Comparison of ENCODE assay signal across 30 cellular contexts in genomic region chr4:22216278-22216677, GRCh38.
"Had no signal": no experiment of that assay in that cellular context is flagged by ENCODE, and none has a peak within 500 bp of the region (broad histone marks: within the 10 kb centered on the region; RNA-seq: fewer than 3 reads in every experiment).

No MANE protein-coding gene starts in this region.

- H3K27ac ChIP-seq: adrenal gland, ascending aorta, body of pancreas, brain microvascular endothelial cell, breast epithelium, cardiac muscle cell had no signal

- DNase-seq: activated effector memory CD4-positive, alpha-beta T cell treated with anti-CD3 and anti-CD28 coated beads, Interleukin-2, amount 50 U/mL, for 16 hours; activated effector memory CD4-positive, alpha-beta T cell treated with Interleukin-2 at 50 U/mL for 16 hours; activated gamma-delta T cell; activated gamma-delta T cell treated with Interleukin-2 at 50 U/mL for 16 hours; activated naive CD4-positive, alpha-beta T cell; activated naive CD4-positive, alpha-beta T cell treated with anti-CD3 and anti-CD28 coated beads for 36 hours; activated naive CD4-positive, alpha-beta T cell treated with anti-CD3 and anti-CD28 coated beads, Interleukin-2, amount 10 ng/mL, durations not matched to agents 7 days and 5 days; activated naive CD4-positive, alpha-beta T cell treated with anti-CD3 and anti-CD28 coated beads, Interleukin-2, amount 50 U/mL, for 16 hours; activated naive CD4-positive, alpha-beta T cell treated with Interleukin-2 at 50 U/mL for 16 hours; activated naive CD8-positive, alpha-beta T cell treated with anti-CD3 and anti-CD28 coated beads for 36 hours; activated naive CD8-positive, alpha-beta T cell treated with anti-CD3 and anti-CD28 coated beads, Interleukin-2, amount 10 ng/mL, durations not matched to agents 7 days and 5 days; activated naive CD8-positive, alpha-beta T cell treated with anti-CD3 and anti-CD28 coated beads, Interleukin-2, amount 50 U/mL, for 24 hours; activated T-cell treated with anti-CD3 and anti-CD28 coated beads, Interleukin-2, amount 50 U/mL, for 1 hour; activated T-cell treated with anti-CD3 and anti-CD28 coated beads, Interleukin-2, amount 50 U/mL, for 24 hours; activated T-cell treated with anti-CD3 and anti-CD28 coated beads, Interleukin-2, amount 50 U/mL, for 4 hours; activated T-cell treated with anti-CD3 and anti-CD28 coated beads, Interleukin-2, amount 50 U/mL, for 48 hours; activated T-cell treated with anti-CD3 and anti-CD28 coated beads, Interleukin-2, amount 50 U/mL, for 72 hours; adrenal gland; amniotic stem cell; amygdala; anterior cingulate cortex; aorta; body of pancreas; brain microvascular endothelial cell; caudate nucleus; central memory CD4-positive, alpha-beta T cell; cerebellar nuclear complex had no signal

- H3K36me3 ChIP-seq: adrenal gland, ascending aorta, brain microvascular endothelial cell, breast epithelium, cardiac muscle cell had no signal

- H3K27me3 ChIP-seq: adrenal gland, ascending aorta, body of pancreas, brain microvascular endothelial cell, breast epithelium, cardiac muscle cell had no signal

- H3K9me3 ChIP-seq: adrenal gland, ascending aorta, body of pancreas, breast epithelium had no signal

- H3K4me3 ChIP-seq: adrenal gland, ascending aorta, body of pancreas, breast epithelium, cardiac muscle cell had no signal
